Comparison of ENCODE assay signal across 22 cellular contexts in genomic region chr12:132562489-132563045, GRCh38. TPM values are rescaled to one million over a fixed set of nuclear protein-coding genes. Genes with fewer than 3 reads are reported as not detected.
"Had no signal": no experiment of that assay in that cellular context is flagged by ENCODE, and none has a peak within 500 bp of the region (broad histone marks: within the 10 kb centered on the region; RNA-seq: fewer than 3 reads in every experiment).

No MANE protein-coding gene starts in this region.

- H3K27ac Mint-ChIP-seq: activated naive CD4-positive, alpha-beta T cell treated with anti-CD3 and anti-CD28 coated beads, Interleukin-2, amount 50 U/mL, for 24 hours; nephron progenitor cell; stimulated activated naive CD8-positive, alpha-beta T cell treated with anti-CD3 and anti-CD28 coated beads, Interleukin-15, amount 100 ng/mL, for 72 hours had no signal

- H3K36me3 Mint-ChIP-seq: activated naive CD4-positive, alpha-beta T cell treated with anti-CD3 and anti-CD28 coated beads, Interleukin-2, amount 50 U/mL, for 24 hours had no signal

- H3K9me3 ChIP-seq: ascending aorta, breast epithelium, esophagus muscularis mucosa, gastroesophageal sphincter, suprapubic skin, transverse colon, vagina had no signal

- H3K27ac ChIP-seq: ascending aorta, breast epithelium, esophagus muscularis mucosa, gastroesophageal sphincter, suprapubic skin, transverse colon, vagina, VCaP had no signal

- H3K9me3 Mint-ChIP-seq: activated naive CD4-positive, alpha-beta T cell treated with anti-CD3 and anti-CD28 coated beads, Interleukin-2, amount 50 U/mL, for 24 hours; nephron progenitor cell; stimulated activated naive CD8-positive, alpha-beta T cell treated with anti-CD3 and anti-CD28 coated beads, Interleukin-15, amount 100 ng/mL, for 72 hours had no signal

- ATAC-seq: gastroesophageal sphincter; stimulated activated naive CD8-positive, alpha-beta T cell treated with anti-CD3 and anti-CD28 coated beads, Interleukin-15, amount 100 ng/mL, for 72 hours had no signal

- H3K4me1 ChIP-seq: breast epithelium had no signal

- H3K27me3 Mint-ChIP-seq: activated naive CD4-positive, alpha-beta T cell treated with anti-CD3 and anti-CD28 coated beads, Interleukin-2, amount 50 U/mL, for 24 hours had no signal

- H3K27me3 ChIP-seq: ascending aorta, breast epithelium, esophagus muscularis mucosa, gastroesophageal sphincter, suprapubic skin, vagina had no signal

- H3K4me3 ChIP-seq: ascending aorta, breast epithelium, esophagus muscularis mucosa, gastroesophageal sphincter, suprapubic skin, transverse colon, vagina had no signal

- DNase-seq: activated CD4-positive, alpha-beta T cell treated with anti-CD3 and anti-CD28 coated beads for 1 hour; activated gamma-delta T cell; effector CD4-positive, alpha-beta T cell; left cardiac atrium; small intestine; stimulated activated naive CD8-positive, alpha-beta T cell treated with anti-CD3 and anti-CD28 coated beads, Interleukin-15, amount 100 ng/mL, for 72 hours; T-helper 2 cell; transverse colon had no signal

- H3K36me3 ChIP-seq: breast epithelium, transverse colon, vagina had no signal

RNA-seq across cellular contexts. Expression of gene LRCOL1, which starts 47.8 kb away (rescaled TPM):
- total RNA-seq: activated CD8-positive, alpha-beta memory T cell treated with anti-CD3 and anti-CD28 coated beads for 36 hours; ascending aorta; cerebellum; esophagus muscularis mucosa; gastroesophageal sphincter; left cardiac atrium; lower leg skin; osteocyte; pulmonary artery endothelial cell; suprapubic skin; transverse colon; vagina had no signal

RNA-seq across cellular contexts. Expression of gene P2RX2, which starts 56.0 kb away (rescaled TPM):
- total RNA-seq: activated CD8-positive, alpha-beta memory T cell treated with anti-CD3 and anti-CD28 coated beads for 36 hours; ascending aorta; cerebellum; left cardiac atrium; lower leg skin; osteocyte; pulmonary artery endothelial cell; suprapubic skin; vagina had no signal
